Comparison of ENCODE assay signal across 3 cellular contexts in the genomic region with DNA sequence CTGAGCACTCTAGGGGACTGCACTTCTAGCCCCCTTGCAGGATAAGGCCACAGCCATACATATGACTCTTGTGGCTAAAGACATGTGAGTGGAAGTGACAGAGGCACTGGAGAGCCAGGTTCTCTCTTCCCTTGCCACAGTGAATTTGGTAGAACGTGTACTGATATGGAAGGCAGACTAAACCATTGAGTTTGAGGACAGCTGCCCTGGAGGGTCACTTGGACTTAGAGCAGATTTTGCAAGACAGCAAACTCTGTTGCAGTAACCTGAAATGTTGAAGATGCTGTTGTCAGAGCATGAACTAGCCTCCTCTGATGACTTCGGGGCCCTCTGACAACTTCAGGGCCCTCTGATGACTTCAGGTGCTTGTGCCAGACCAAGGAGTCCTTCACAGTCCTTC.
A peak's percentile ranks its signal among the peaks of the same experiment; 100 is the strongest.
TF ChIP-seq lines count a peak whose summit lies in the region.

No MANE protein-coding gene starts in this region.

TF ChIP-seq in liver, 16 proteins besides CTCF, POLR2A, EP300 and RAD21:
- TF ChIP-seq ZBTB33 (IDR thresholded peaks at IDR 0.05) (no peak), HNF4A (conservative IDR thresholded peaks at IDR 0.05) (peak; percentile 9 to 23)
TF ChIP-seq in liver: peak in this region for 1.

TF ChIP-seq in HepG2, 621 proteins besides CTCF, POLR2A, EP300 and RAD21 (continues in another document):
- TF ChIP-seq ELF3 (CRISPR knock-in tag; IDR thresholded peaks at IDR 0.05) (no peak), BRCA1 (CRISPR knock-in tag; IDR thresholded peaks at IDR 0.05) (no peak), YY1 (IDR thresholded peaks at IDR 0.05; ENCODE audit: insufficient read depth, insufficient replicate concordance, low read depth, low read length) (no peak), ZKSCAN8 (CRISPR knock-in tag; IDR thresholded peaks at IDR 0.05; ENCODE audit: borderline replicate concordance) (no peak), ZNF225 (CRISPR knock-in tag; IDR thresholded peaks at IDR 0.05) (no peak), RFX3 (CRISPR knock-in tag; IDR thresholded peaks at IDR 0.05) (no peak), KAT7 (CRISPR knock-in tag; IDR thresholded peaks at IDR 0.05; ENCODE audit: borderline replicate concordance) (no peak), ZNF143 (CRISPR knock-in tag; IDR thresholded peaks at IDR 0.05) (no peak), AHR (CRISPR knock-in tag; IDR thresholded peaks at IDR 0.05) (no peak), ZNF550 (CRISPR knock-in tag; IDR thresholded peaks at IDR 0.05; ENCODE audit: borderline replicate concordance) (no peak), POLR2AphosphoS5 (IDR thresholded peaks at IDR 0.05; ENCODE audit: low read depth, low read length) (no peak), TAF15 (IDR thresholded peaks at IDR 0.05; ENCODE audit: low read depth, low read length, poor library complexity, severe bottlenecking) (no peak), ZEB1 (IDR thresholded peaks at IDR 0.05; ENCODE audit: insufficient replicate concordance, low read depth) (no peak)
- TF ChIP-seq, protein P1, sequence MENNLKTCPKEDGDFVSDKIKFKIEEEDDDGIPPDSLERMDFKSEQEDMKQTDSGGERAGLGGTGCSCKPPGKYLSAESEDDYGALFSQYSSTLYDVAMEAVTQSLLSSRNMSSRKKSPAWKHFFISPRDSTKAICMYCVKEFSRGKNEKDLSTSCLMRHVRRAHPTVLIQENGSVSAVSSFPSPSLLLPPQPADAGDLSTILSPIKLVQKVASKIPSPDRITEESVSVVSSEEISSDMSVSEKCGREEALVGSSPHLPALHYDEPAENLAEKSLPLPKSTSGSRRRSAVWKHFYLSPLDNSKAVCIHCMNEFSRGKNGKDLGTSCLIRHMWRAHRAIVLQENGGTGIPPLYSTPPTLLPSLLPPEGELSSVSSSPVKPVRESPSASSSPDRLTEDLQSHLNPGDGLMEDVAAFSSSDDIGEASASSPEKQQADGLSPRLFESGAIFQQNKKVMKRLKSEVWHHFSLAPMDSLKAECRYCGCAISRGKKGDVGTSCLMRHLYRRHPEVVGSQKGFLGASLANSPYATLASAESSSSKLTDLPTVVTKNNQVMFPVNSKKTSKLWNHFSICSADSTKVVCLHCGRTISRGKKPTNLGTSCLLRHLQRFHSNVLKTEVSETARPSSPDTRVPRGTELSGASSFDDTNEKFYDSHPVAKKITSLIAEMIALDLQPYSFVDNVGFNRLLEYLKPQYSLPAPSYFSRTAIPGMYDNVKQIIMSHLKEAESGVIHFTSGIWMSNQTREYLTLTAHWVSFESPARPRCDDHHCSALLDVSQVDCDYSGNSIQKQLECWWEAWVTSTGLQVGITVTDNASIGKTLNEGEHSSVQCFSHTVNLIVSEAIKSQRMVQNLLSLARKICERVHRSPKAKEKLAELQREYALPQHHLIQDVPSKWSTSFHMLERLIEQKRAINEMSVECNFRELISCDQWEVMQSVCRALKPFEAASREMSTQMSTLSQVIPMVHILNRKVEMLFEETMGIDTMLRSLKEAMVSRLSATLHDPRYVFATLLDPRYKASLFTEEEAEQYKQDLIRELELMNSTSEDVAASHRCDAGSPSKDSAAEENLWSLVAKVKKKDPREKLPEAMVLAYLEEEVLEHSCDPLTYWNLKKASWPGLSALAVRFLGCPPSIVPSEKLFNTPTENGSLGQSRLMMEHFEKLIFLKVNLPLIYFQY (CRISPR knock-in tag; IDR thresholded peaks at IDR 0.05; ENCODE audit: borderline replicate concordance): no peak
- TF ChIP-seq, protein P2, sequence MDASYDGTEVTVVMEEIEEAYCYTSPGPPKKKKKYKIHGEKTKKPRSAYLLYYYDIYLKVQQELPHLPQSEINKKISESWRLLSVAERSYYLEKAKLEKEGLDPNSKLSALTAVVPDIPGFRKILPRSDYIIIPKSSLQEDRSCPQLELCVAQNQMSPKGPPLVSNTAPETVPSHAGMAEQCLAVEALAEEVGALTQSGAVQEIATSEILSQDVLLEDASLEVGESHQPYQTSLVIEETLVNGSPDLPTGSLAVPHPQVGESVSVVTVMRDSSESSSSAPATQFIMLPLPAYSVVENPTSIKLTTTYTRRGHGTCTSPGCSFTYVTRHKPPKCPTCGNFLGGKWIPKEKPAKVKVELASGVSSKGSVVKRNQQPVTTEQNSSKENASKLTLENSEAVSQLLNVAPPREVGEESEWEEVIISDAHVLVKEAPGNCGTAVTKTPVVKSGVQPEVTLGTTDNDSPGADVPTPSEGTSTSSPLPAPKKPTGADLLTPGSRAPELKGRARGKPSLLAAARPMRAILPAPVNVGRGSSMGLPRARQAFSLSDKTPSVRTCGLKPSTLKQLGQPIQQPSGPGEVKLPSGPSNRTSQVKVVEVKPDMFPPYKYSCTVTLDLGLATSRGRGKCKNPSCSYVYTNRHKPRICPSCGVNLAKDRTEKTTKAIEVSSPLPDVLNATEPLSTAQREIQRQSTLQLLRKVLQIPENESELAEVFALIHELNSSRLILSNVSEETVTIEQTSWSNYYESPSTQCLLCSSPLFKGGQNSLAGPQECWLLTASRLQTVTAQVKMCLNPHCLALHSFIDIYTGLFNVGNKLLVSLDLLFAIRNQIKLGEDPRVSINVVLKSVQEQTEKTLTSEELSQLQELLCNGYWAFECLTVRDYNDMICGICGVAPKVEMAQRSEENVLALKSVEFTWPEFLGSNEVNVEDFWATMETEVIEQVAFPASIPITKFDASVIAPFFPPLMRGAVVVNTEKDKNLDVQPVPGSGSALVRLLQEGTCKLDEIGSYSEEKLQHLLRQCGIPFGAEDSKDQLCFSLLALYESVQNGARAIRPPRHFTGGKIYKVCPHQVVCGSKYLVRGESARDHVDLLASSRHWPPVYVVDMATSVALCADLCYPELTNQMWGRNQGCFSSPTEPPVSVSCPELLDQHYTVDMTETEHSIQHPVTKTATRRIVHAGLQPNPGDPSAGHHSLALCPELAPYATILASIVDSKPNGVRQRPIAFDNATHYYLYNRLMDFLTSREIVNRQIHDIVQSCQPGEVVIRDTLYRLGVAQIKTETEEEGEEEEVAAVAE (CRISPR knock-in tag; IDR thresholded peaks at IDR 0.05; ENCODE audit: borderline replicate concordance): no peak
- TF ChIP-seq, protein P3, sequence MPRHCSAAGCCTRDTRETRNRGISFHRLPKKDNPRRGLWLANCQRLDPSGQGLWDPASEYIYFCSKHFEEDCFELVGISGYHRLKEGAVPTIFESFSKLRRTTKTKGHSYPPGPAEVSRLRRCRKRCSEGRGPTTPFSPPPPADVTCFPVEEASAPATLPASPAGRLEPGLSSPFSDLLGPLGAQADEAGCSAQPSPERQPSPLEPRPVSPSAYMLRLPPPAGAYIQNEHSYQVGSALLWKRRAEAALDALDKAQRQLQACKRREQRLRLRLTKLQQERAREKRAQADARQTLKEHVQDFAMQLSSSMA (CRISPR knock-in tag; IDR thresholded peaks at IDR 0.05): no peak
- TF ChIP-seq, protein P4, sequence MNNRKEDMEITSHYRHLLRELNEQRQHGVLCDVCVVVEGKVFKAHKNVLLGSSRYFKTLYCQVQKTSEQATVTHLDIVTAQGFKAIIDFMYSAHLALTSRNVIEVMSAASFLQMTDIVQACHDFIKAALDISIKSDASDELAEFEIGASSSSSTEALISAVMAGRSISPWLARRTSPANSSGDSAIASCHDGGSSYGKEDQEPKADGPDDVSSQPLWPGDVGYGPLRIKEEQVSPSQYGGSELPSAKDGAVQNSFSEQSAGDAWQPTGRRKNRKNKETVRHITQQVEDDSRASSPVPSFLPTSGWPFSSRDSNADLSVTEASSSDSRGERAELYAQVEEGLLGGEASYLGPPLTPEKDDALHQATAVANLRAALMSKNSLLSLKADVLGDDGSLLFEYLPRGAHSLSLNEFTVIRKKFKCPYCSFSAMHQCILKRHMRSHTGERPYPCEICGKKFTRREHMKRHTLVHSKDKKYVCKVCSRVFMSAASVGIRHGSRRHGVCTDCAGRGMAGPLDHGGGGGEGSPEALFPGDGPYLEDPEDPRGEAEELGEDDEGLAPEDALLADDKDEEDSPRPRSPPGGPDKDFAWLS (CRISPR knock-in tag; IDR thresholded peaks at IDR 0.05; ENCODE audit: borderline replicate concordance): no peak

TF ChIP-seq in H1, 55 proteins besides CTCF, POLR2A, EP300 and RAD21:
- no peak for TF ChIP-seq GABPA (IDR thresholded peaks at IDR 0.05; ENCODE audit: borderline replicate concordance, insufficient read depth, low read length)
- TF ChIP-seq SP1 (IDR thresholded peaks at IDR 0.05; ENCODE audit: low read depth, low read length): no peak
- no peak for TF ChIP-seq CBX8 (IDR thresholded peaks at IDR 0.05; ENCODE audit: borderline replicate concordance, low read depth, low read length)
- no peak for TF ChIP-seq NANOG (IDR thresholded peaks at IDR 0.05; ENCODE audit: insufficient read depth, low read depth, low read length, poor library complexity, severe bottlenecking)
- TF ChIP-seq TAF1 (IDR thresholded peaks at IDR 0.05; ENCODE audit: low read depth, low read length): no peak
- TF ChIP-seq ATF2 (IDR thresholded peaks at IDR 0.05; ENCODE audit: low read length): no peak
- TF ChIP-seq E2F6 (IDR thresholded peaks at IDR 0.05): no peak
- TF ChIP-seq USF2 (IDR thresholded peaks at IDR 0.05; ENCODE audit: low read length): no peak
- TF ChIP-seq MAFK (IDR thresholded peaks at IDR 0.05; ENCODE audit: low read depth, low read length): no peak
- no peak for TF ChIP-seq SRF (IDR thresholded peaks at IDR 0.05; ENCODE audit: low read depth, low read length)
- no peak for TF ChIP-seq SP2 (IDR thresholded peaks at IDR 0.05; ENCODE audit: low read length)
- TF ChIP-seq SUZ12 (IDR thresholded peaks at IDR 0.05; ENCODE audit: low read length): no peak
- TF ChIP-seq KDM5A (IDR thresholded peaks at IDR 0.05; ENCODE audit: low read length): no peak
